1 cellular context compared by ENCODE assay signal in the genomic region with DNA sequence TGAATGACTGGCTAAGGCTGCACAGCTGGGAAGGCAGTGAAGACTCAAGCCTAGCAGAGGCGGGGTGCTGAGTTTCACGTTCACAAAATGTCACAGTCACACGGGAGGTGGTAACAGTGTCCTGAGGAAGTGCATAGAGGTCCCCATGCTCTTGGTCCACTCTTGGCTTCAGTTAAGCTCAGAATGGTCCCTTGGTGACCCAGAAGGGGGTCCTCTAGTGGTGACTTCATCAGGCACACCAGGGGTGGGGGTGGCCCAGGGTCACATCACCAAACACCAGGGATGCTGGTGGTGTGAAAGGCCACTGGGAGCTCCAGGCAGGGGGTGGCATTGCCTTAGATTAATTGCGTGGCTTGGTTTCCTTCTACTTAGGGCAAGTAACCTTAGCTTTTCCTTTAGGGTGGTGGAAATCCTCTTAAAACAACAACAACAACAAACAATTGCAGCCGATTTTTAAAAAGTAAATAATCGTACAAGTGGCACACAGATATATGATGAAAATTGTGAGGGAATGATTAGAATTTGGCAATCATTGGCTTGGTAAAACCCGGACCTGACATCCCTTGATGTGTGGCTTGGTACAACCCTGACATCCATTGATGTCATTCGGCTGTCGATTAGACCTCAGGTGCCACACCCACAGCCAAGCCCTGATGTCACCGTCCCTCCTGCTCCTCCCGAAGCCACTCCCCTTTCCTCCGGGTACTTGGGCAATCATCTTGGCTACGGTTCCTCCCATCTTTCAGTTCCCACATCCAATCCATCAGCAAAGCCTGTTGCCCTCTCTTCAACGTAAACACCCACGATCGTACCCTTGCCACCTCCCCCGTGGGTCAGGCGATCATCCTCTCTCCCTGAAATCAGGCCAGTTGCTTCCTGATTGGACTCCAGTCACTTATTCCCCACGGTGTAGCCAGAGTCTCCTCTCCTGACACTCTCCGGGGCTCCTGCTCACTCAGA.
TF ChIP-seq lines count a peak whose summit lies in the region.

No MANE protein-coding gene starts in this region.

TF ChIP-seq in HepG2, 621 proteins besides CTCF, POLR2A, EP300 and RAD21:
- TF ChIP-seq MYC (CRISPR knock-in tag; IDR thresholded peaks at IDR 0.05; ENCODE audit: borderline replicate concordance) (no peak), NCOA2 (CRISPR knock-in tag; IDR thresholded peaks at IDR 0.05) (no peak), ZNF337 (CRISPR knock-in tag; IDR thresholded peaks at IDR 0.05; ENCODE audit: borderline replicate concordance, low read depth) (no peak), ZSCAN29 (CRISPR knock-in tag; conservative IDR thresholded peaks at IDR 0.05) (no peak), AKAP8 (CRISPR knock-in tag; IDR thresholded peaks at IDR 0.05) (no peak), ZNF10 (CRISPR knock-in tag; IDR thresholded peaks at IDR 0.05; ENCODE audit: borderline replicate concordance, low read depth) (no peak), SUZ12 (IDR thresholded peaks at IDR 0.05; ENCODE audit: low read depth, low read length) (no peak), ZNF317 (CRISPR knock-in tag; IDR thresholded peaks at IDR 0.05) (no peak), ZNF737 (CRISPR knock-in tag; IDR thresholded peaks at IDR 0.05; ENCODE audit: borderline replicate concordance) (no peak), FOXK1 (CRISPR knock-in tag; IDR thresholded peaks at IDR 0.05; ENCODE audit: borderline replicate concordance, low read depth) (no peak), ZNF367 (CRISPR knock-in tag; IDR thresholded peaks at IDR 0.05; ENCODE audit: borderline replicate concordance) (no peak), NFYB (CRISPR knock-in tag; IDR thresholded peaks at IDR 0.05) (no peak), SETDB1 (CRISPR knock-in tag; IDR thresholded peaks at IDR 0.05; ENCODE audit: borderline replicate concordance) (no peak), POLR2AphosphoS5 (IDR thresholded peaks at IDR 0.05; ENCODE audit: low read depth, low read length) (no peak), FOXK2 (IDR thresholded peaks at IDR 0.05) (no peak), ZNF121 (CRISPR knock-in tag; IDR thresholded peaks at IDR 0.05) (no peak), ZNF724P (CRISPR knock-in tag; IDR thresholded peaks at IDR 0.05; ENCODE audit: borderline replicate concordance) (no peak), NFYC (CRISPR knock-in tag; IDR thresholded peaks at IDR 0.05) (no peak), HOXA7 (CRISPR knock-in tag; IDR thresholded peaks at IDR 0.05) (no peak)
- TF ChIP-seq, protein P1, sequence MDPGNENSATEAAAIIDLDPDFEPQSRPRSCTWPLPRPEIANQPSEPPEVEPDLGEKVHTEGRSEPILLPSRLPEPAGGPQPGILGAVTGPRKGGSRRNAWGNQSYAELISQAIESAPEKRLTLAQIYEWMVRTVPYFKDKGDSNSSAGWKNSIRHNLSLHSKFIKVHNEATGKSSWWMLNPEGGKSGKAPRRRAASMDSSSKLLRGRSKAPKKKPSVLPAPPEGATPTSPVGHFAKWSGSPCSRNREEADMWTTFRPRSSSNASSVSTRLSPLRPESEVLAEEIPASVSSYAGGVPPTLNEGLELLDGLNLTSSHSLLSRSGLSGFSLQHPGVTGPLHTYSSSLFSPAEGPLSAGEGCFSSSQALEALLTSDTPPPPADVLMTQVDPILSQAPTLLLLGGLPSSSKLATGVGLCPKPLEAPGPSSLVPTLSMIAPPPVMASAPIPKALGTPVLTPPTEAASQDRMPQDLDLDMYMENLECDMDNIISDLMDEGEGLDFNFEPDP (CRISPR knock-in tag; conservative IDR thresholded peaks at IDR 0.05) = no peak
TF ChIP-seq in HepG2: peak in this region for 0.
